In the genomic region with DNA sequence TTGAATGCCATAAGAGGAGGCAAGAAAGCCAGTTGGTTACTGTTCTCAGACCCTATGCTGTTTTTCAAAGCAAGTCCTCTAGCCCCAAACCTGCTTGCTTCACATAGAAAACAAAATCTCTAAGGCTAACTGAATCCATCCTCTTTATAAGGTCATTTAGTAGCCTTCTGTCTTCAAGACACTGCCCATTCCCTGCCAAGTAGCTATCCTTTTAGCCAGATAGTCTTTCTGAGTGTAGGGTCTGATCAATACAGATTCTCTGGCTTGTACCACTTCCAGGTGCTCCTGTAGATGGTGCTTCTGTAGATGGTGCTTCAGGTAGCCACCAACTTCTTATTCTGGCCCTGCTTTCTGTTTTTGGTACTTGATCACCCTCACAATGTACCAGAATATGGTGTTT, we compare ENCODE assay signal across 41 cellular contexts. TPM values are rescaled to one million over a fixed set of nuclear protein-coding genes. Genes with fewer than 3 reads are reported as not detected.
"Had no signal": no experiment of that assay in that cellular context is flagged by ENCODE, and none has a peak within 500 bp of the region (broad histone marks: within the 10 kb centered on the region; RNA-seq: fewer than 3 reads in every experiment).

No MANE protein-coding gene starts in this region.

- H3K4me3 ChIP-seq: adrenal gland, body of pancreas, breast epithelium had no signal

- H3K36me3 Mint-ChIP-seq: activated CD8-positive, alpha-beta memory T cell treated with anti-CD3 and anti-CD28 coated beads, Interleukin-2, amount 10 ng/mL, durations not matched to agents 7 days and 5 days; activated naive CD4-positive, alpha-beta T cell treated with anti-CD3 and anti-CD28 coated beads, Interleukin-2, amount 50 U/mL, for 72 hours; activated naive CD8-positive, alpha-beta T cell treated with anti-CD3 and anti-CD28 coated beads for 36 hours; T-cell; WTC11 had no signal

- FAIRE-seq: astrocyte had no signal

- H3K27ac Mint-ChIP-seq: activated CD4-positive, alpha-beta memory T cell treated with anti-CD3 and anti-CD28 coated beads, Interleukin-2, amount 10 ng/mL, durations not matched to agents 7 days and 5 days; activated CD4-positive, alpha-beta T cell treated with anti-CD3 and anti-CD28 coated beads for 36 hours; activated CD4-positive, alpha-beta T cell treated with anti-CD3 and anti-CD28 coated beads, Interleukin-2, amount 10 ng/mL, durations not matched to agents 7 days and 5 days; activated CD8-positive, alpha-beta memory T cell treated with anti-CD3 and anti-CD28 coated beads, Interleukin-2, amount 10 ng/mL, durations not matched to agents 7 days and 5 days; activated CD8-positive, alpha-beta T cell treated with anti-CD3 and anti-CD28 coated beads, Interleukin-2, amount 10 ng/mL, durations not matched to agents 7 days and 5 days; activated naive CD4-positive, alpha-beta T cell treated with anti-CD3 and anti-CD28 coated beads for 36 hours; activated naive CD4-positive, alpha-beta T cell treated with anti-CD3 and anti-CD28 coated beads, Interleukin-2, amount 50 U/mL, for 72 hours; activated naive CD8-positive, alpha-beta T cell treated with anti-CD3 and anti-CD28 coated beads for 36 hours; activated T-cell treated with anti-CD3 and anti-CD28 coated beads, Interleukin-2, amount 50 U/mL, for 72 hours; activated T-helper 1 cell treated with anti-CD3 and anti-CD28 coated beads, Interleukin-12 subunit alpha, Interleukin-12 subunit beta, Interleukin-2, Interleukin-4 antibody, amounts not matched to agents 30 ng/mL and 10 ng/mL and 1 ng/mL, durations not matched to agents 14 hours and 24 hours and 36 hours; activated T-helper 17 cell treated with anti-CD3 and anti-CD28 coated beads, Interleukin-2, amount 50 U/mL, for 72 hours; T-cell; T-helper 17 cell; WTC11 had no signal

- H3K4me1 ChIP-seq: adrenal gland, body of pancreas, breast epithelium had no signal

- ATAC-seq: activated CD4-positive, alpha-beta T cell treated with anti-CD3 and anti-CD28 coated beads for 36 hours; activated CD4-positive, CD25-positive, alpha-beta regulatory T cell treated with anti-CD3 and anti-CD28 coated beads, Interleukin-2, amount 50 U/mL, for 24 hours; activated CD8-positive, alpha-beta memory T cell treated with anti-CD3 and anti-CD28 coated beads, Interleukin-2, amount 10 ng/mL, durations not matched to agents 7 days and 5 days; activated CD8-positive, alpha-beta T cell treated with anti-CD3 and anti-CD28 coated beads, Interleukin-2, amount 10 ng/mL, durations not matched to agents 7 days and 5 days; activated naive CD4-positive, alpha-beta T cell treated with anti-CD3 and anti-CD28 coated beads, Interleukin-2, amount 50 U/mL, for 72 hours; activated T-cell treated with anti-CD3 and anti-CD28 coated beads, Interleukin-2, amount 50 U/mL, for 72 hours; activated T-helper 17 cell treated with anti-CD3 and anti-CD28 coated beads, Interleukin-2, amount 50 U/mL, for 72 hours; body of pancreas; T-helper 17 cell; WTC11 had no signal

- H3K27ac ChIP-seq: adrenal gland, body of pancreas, brain microvascular endothelial cell, breast epithelium, WERI-Rb-1 had no signal

- H3K4me3 Mint-ChIP-seq: activated CD4-positive, alpha-beta memory T cell treated with anti-CD3 and anti-CD28 coated beads, Interleukin-2, amount 10 ng/mL, durations not matched to agents 7 days and 5 days; activated CD4-positive, alpha-beta T cell treated with anti-CD3 and anti-CD28 coated beads for 36 hours; activated CD4-positive, alpha-beta T cell treated with anti-CD3 and anti-CD28 coated beads, Interleukin-2, amount 10 ng/mL, durations not matched to agents 7 days and 5 days; activated CD8-positive, alpha-beta memory T cell treated with anti-CD3 and anti-CD28 coated beads, Interleukin-2, amount 10 ng/mL, durations not matched to agents 7 days and 5 days; activated CD8-positive, alpha-beta T cell treated with anti-CD3 and anti-CD28 coated beads, Interleukin-2, amount 10 ng/mL, durations not matched to agents 7 days and 5 days; activated naive CD4-positive, alpha-beta T cell treated with anti-CD3 and anti-CD28 coated beads for 36 hours; activated naive CD8-positive, alpha-beta T cell treated with anti-CD3 and anti-CD28 coated beads for 36 hours; activated T-cell treated with anti-CD3 and anti-CD28 coated beads, Interleukin-2, amount 50 U/mL, for 4 hours; activated T-cell treated with anti-CD3 and anti-CD28 coated beads, Interleukin-2, amount 50 U/mL, for 72 hours; activated T-helper 1 cell treated with anti-CD3 and anti-CD28 coated beads, Interleukin-12 subunit alpha, Interleukin-12 subunit beta, Interleukin-2, Interleukin-4 antibody, amounts not matched to agents 30 ng/mL and 10 ng/mL and 1 ng/mL, durations not matched to agents 14 hours and 24 hours and 36 hours; activated T-helper 17 cell treated with anti-CD3 and anti-CD28 coated beads, Interleukin-2, amount 50 U/mL, for 72 hours; T-cell; T-helper 17 cell; WTC11 had no signal

- H3K9me3 ChIP-seq: body of pancreas, breast epithelium had no signal

- H3K27me3 ChIP-seq: adrenal gland, body of pancreas, brain microvascular endothelial cell, breast epithelium had no signal

- H3K4me1 Mint-ChIP-seq: activated CD4-positive, alpha-beta memory T cell treated with anti-CD3 and anti-CD28 coated beads, Interleukin-2, amount 10 ng/mL, durations not matched to agents 7 days and 5 days; activated CD4-positive, alpha-beta T cell treated with anti-CD3 and anti-CD28 coated beads for 36 hours; activated CD4-positive, alpha-beta T cell treated with anti-CD3 and anti-CD28 coated beads, Interleukin-2, amount 10 ng/mL, durations not matched to agents 7 days and 5 days; activated CD8-positive, alpha-beta memory T cell treated with anti-CD3 and anti-CD28 coated beads, Interleukin-2, amount 10 ng/mL, durations not matched to agents 7 days and 5 days; activated naive CD8-positive, alpha-beta T cell treated with anti-CD3 and anti-CD28 coated beads for 36 hours; activated T-helper 17 cell treated with anti-CD3 and anti-CD28 coated beads, Interleukin-2, amount 50 U/mL, for 72 hours; T-cell; T-helper 17 cell had no signal

- DNase-seq: activated CD4-positive, alpha-beta memory T cell treated with anti-CD3 and anti-CD28 coated beads, Interleukin-2, amount 10 ng/mL, durations not matched to agents 7 days and 5 days; activated CD4-positive, alpha-beta T cell treated with anti-CD3 and anti-CD28 coated beads for 1 hour; activated CD4-positive, alpha-beta T cell treated with anti-CD3 and anti-CD28 coated beads for 36 hours; activated CD4-positive, alpha-beta T cell treated with anti-CD3 and anti-CD28 coated beads for 48 hours; activated CD4-positive, alpha-beta T cell treated with anti-CD3 and anti-CD28 coated beads, Interleukin-2, amount 10 ng/mL, durations not matched to agents 7 days and 5 days; activated CD4-positive, alpha-beta T cell treated with anti-CD3 and anti-CD28 coated beads, Interleukin-2, amount 50 U/mL, for 48 hours; activated CD4-positive, CD25-positive, alpha-beta regulatory T cell; activated CD8-positive, alpha-beta memory T cell treated with anti-CD3 and anti-CD28 coated beads for 24 hours; activated CD8-positive, alpha-beta memory T cell treated with anti-CD3 and anti-CD28 coated beads, Interleukin-2, amount 10 ng/mL, durations not matched to agents 7 days and 5 days; activated CD8-positive, alpha-beta T cell treated with anti-CD3 and anti-CD28 coated beads, Interleukin-2, amount 10 ng/mL, durations not matched to agents 7 days and 5 days; activated effector memory CD4-positive, alpha-beta T cell treated with anti-CD3 and anti-CD28 coated beads, Interleukin-2, amount 50 U/mL, for 16 hours; activated gamma-delta T cell treated with Interleukin-2 at 50 U/mL for 16 hours; activated naive CD4-positive, alpha-beta T cell; activated naive CD4-positive, alpha-beta T cell treated with anti-CD3 and anti-CD28 coated beads for 36 hours; activated naive CD4-positive, alpha-beta T cell treated with anti-CD3 and anti-CD28 coated beads, Interleukin-2, amount 50 U/mL, for 16 hours; activated naive CD8-positive, alpha-beta T cell treated with anti-CD3 and anti-CD28 coated beads for 36 hours; activated T-cell treated with anti-CD3 and anti-CD28 coated beads for 4 hours; activated T-cell treated with anti-CD3 and anti-CD28 coated beads, Interleukin-2, amount 50 U/mL, for 1 hour; activated T-cell treated with anti-CD3 and anti-CD28 coated beads, Interleukin-2, amount 50 U/mL, for 4 hours; activated T-cell treated with anti-CD3 and anti-CD28 coated beads, Interleukin-2, amount 50 U/mL, for 72 hours; adrenal gland; amniotic stem cell; aorta; body of pancreas; brain microvascular endothelial cell; central memory CD4-positive, alpha-beta T cell; T-cell; T-helper 17 cell; T1000; WERI-Rb-1 had no signal

- H3K36me3 ChIP-seq: adrenal gland, brain microvascular endothelial cell, breast epithelium, WERI-Rb-1 had no signal

- H3K9me3 Mint-ChIP-seq: activated CD4-positive, alpha-beta memory T cell treated with anti-CD3 and anti-CD28 coated beads, Interleukin-2, amount 10 ng/mL, durations not matched to agents 7 days and 5 days; activated CD4-positive, alpha-beta T cell treated with anti-CD3 and anti-CD28 coated beads, Interleukin-2, amount 10 ng/mL, durations not matched to agents 7 days and 5 days; activated naive CD4-positive, alpha-beta T cell treated with anti-CD3 and anti-CD28 coated beads for 36 hours; activated naive CD4-positive, alpha-beta T cell treated with anti-CD3 and anti-CD28 coated beads, Interleukin-2, amount 50 U/mL, for 72 hours; activated naive CD8-positive, alpha-beta T cell treated with anti-CD3 and anti-CD28 coated beads for 36 hours; activated T-cell treated with anti-CD3 and anti-CD28 coated beads, Interleukin-2, amount 50 U/mL, for 4 hours; activated T-cell treated with anti-CD3 and anti-CD28 coated beads, Interleukin-2, amount 50 U/mL, for 72 hours; activated T-helper 1 cell treated with anti-CD3 and anti-CD28 coated beads, Interleukin-12 subunit alpha, Interleukin-12 subunit beta, Interleukin-2, Interleukin-4 antibody, amounts not matched to agents 30 ng/mL and 10 ng/mL and 1 ng/mL, durations not matched to agents 14 hours and 24 hours and 36 hours; activated T-helper 17 cell treated with anti-CD3 and anti-CD28 coated beads, Interleukin-2, amount 50 U/mL, for 72 hours; T-cell; WTC11 had no signal

RNA-seq across cellular contexts. Expression of a gene that starts 15.9 kb away (rescaled TPM):
- total RNA-seq: activated CD4-positive, alpha-beta memory T cell treated with anti-CD3 and anti-CD28 coated beads, Interleukin-2, amount 10 ng/mL, durations not matched to agents 7 days and 5 days; activated CD4-positive, alpha-beta T cell treated with anti-CD3 and anti-CD28 coated beads for 36 hours; activated CD4-positive, alpha-beta T cell treated with anti-CD3 and anti-CD28 coated beads, Interleukin-2, amount 10 ng/mL, durations not matched to agents 7 days and 5 days; activated CD8-positive, alpha-beta memory T cell treated with anti-CD3 and anti-CD28 coated beads, Interleukin-2, amount 10 ng/mL, durations not matched to agents 7 days and 5 days; activated CD8-positive, alpha-beta T cell treated with anti-CD3 and anti-CD28 coated beads, Interleukin-2, amount 10 ng/mL, durations not matched to agents 7 days and 5 days; activated naive CD4-positive, alpha-beta T cell treated with anti-CD3 and anti-CD28 coated beads for 36 hours; activated naive CD4-positive, alpha-beta T cell treated with anti-CD3 and anti-CD28 coated beads, Interleukin-2, amount 50 U/mL, for 72 hours; activated naive CD8-positive, alpha-beta T cell treated with anti-CD3 and anti-CD28 coated beads for 36 hours; activated T-cell treated with anti-CD3 and anti-CD28 coated beads, Interleukin-2, amount 50 U/mL, for 4 hours; activated T-cell treated with anti-CD3 and anti-CD28 coated beads, Interleukin-2, amount 50 U/mL, for 72 hours; activated T-helper 1 cell treated with anti-CD3 and anti-CD28 coated beads, Interleukin-12 subunit alpha, Interleukin-12 subunit beta, Interleukin-2, Interleukin-4 antibody, amounts not matched to agents 30 ng/mL and 10 ng/mL and 1 ng/mL, durations not matched to agents 14 hours and 24 hours and 36 hours; activated T-helper 17 cell treated with anti-CD3 and anti-CD28 coated beads, Interleukin-2, amount 50 U/mL, for 72 hours; adrenal gland; aorta; astrocyte; body of pancreas; breast epithelium; cardiac septum; cerebellum; T-cell; T-helper 1 cell treated with Interleukin-12 subunit alpha and Interleukin-12 subunit beta and Interleukin-4 antibody, amounts not matched to agents 30 ng/mL and 1 ng/mL, for 36 hours; T-helper 17 cell; T-helper 2 cell treated with Interferon-gamma antibody and Interleukin-4, amounts not matched to agents 100 ng/mL and 5 ng/mL, for 36 hours; WTC11 had no signal
- polyA plus RNA-seq: adrenal gland, aorta had no signal

RNA-seq across cellular contexts. Expression of a gene that starts 33.9 kb away (rescaled TPM):
- total RNA-seq: activated CD4-positive, alpha-beta memory T cell treated with anti-CD3 and anti-CD28 coated beads, Interleukin-2, amount 10 ng/mL, durations not matched to agents 7 days and 5 days; activated CD4-positive, alpha-beta T cell treated with anti-CD3 and anti-CD28 coated beads for 36 hours; activated CD4-positive, alpha-beta T cell treated with anti-CD3 and anti-CD28 coated beads, Interleukin-2, amount 10 ng/mL, durations not matched to agents 7 days and 5 days; activated CD8-positive, alpha-beta memory T cell treated with anti-CD3 and anti-CD28 coated beads, Interleukin-2, amount 10 ng/mL, durations not matched to agents 7 days and 5 days; activated CD8-positive, alpha-beta T cell treated with anti-CD3 and anti-CD28 coated beads, Interleukin-2, amount 10 ng/mL, durations not matched to agents 7 days and 5 days; activated naive CD4-positive, alpha-beta T cell treated with anti-CD3 and anti-CD28 coated beads for 36 hours; activated naive CD4-positive, alpha-beta T cell treated with anti-CD3 and anti-CD28 coated beads, Interleukin-2, amount 50 U/mL, for 72 hours; activated naive CD8-positive, alpha-beta T cell treated with anti-CD3 and anti-CD28 coated beads for 36 hours; activated T-cell treated with anti-CD3 and anti-CD28 coated beads, Interleukin-2, amount 50 U/mL, for 4 hours; activated T-cell treated with anti-CD3 and anti-CD28 coated beads, Interleukin-2, amount 50 U/mL, for 72 hours; activated T-helper 1 cell treated with anti-CD3 and anti-CD28 coated beads, Interleukin-12 subunit alpha, Interleukin-12 subunit beta, Interleukin-2, Interleukin-4 antibody, amounts not matched to agents 30 ng/mL and 10 ng/mL and 1 ng/mL, durations not matched to agents 14 hours and 24 hours and 36 hours; activated T-helper 17 cell treated with anti-CD3 and anti-CD28 coated beads, Interleukin-2, amount 50 U/mL, for 72 hours; aorta; body of pancreas; breast epithelium; cardiac septum; cerebellum; T-cell; T-helper 1 cell treated with Interleukin-12 subunit alpha and Interleukin-12 subunit beta and Interleukin-4 antibody, amounts not matched to agents 30 ng/mL and 1 ng/mL, for 36 hours; T-helper 17 cell; T-helper 2 cell treated with Interferon-gamma antibody and Interleukin-4, amounts not matched to agents 100 ng/mL and 5 ng/mL, for 36 hours; WTC11 had no signal
- polyA plus RNA-seq: adrenal gland had no signal
